1 cellular context compared by ENCODE assay signal in genomic region chr7:2505401-2505800, GRCh38.
TF ChIP-seq lines count a peak whose summit lies in the region.

No MANE protein-coding gene starts in this region.

TF ChIP-seq in H1, 55 proteins besides CTCF, POLR2A, EP300 and RAD21:
- no peak for TF ChIP-seq POLR2AphosphoS5 (IDR thresholded peaks at IDR 0.05; ENCODE audit: low read depth, low read length)
- no peak for TF ChIP-seq TBP (IDR thresholded peaks at IDR 0.05; ENCODE audit: low read depth, low read length)
- TF ChIP-seq KDM1A (IDR thresholded peaks at IDR 0.05; ENCODE audit: borderline replicate concordance, low read length) = no peak
- TF ChIP-seq CEBPB (IDR thresholded peaks at IDR 0.05; ENCODE audit: low read depth, low read length) = no peak
- TF ChIP-seq HDAC2 (IDR thresholded peaks at IDR 0.05; ENCODE audit: borderline replicate concordance in 1 of 2, low read depth in 2 of 2, low read length in 2 of 2) = no peak
- no peak for TF ChIP-seq TAF1 (IDR thresholded peaks at IDR 0.05; ENCODE audit: low read depth, low read length)
- no peak for TF ChIP-seq SIRT6 (IDR thresholded peaks at IDR 0.05; ENCODE audit: low read length)
- no peak for TF ChIP-seq CBX8 (IDR thresholded peaks at IDR 0.05; ENCODE audit: borderline replicate concordance, low read depth, low read length)
- TF ChIP-seq RNF2 (IDR thresholded peaks at IDR 0.05; ENCODE audit: borderline replicate concordance, low read depth, low read length, missing control alignments, poor library complexity, severe bottlenecking) = no peak
- no peak for TF ChIP-seq RBBP5 (IDR thresholded peaks at IDR 0.05; ENCODE audit: borderline replicate concordance, low read depth, low read length)
- TF ChIP-seq CHD2 (IDR thresholded peaks at IDR 0.05; ENCODE audit: low read length) = no peak
- TF ChIP-seq SRF (IDR thresholded peaks at IDR 0.05; ENCODE audit: low read depth, low read length) = no peak
- no peak for TF ChIP-seq TEAD4 (IDR thresholded peaks at IDR 0.05; ENCODE audit: low read depth, low read length)
- no peak for TF ChIP-seq BACH1 (IDR thresholded peaks at IDR 0.05; ENCODE audit: low read length)
- TF ChIP-seq KDM4A (IDR thresholded peaks at IDR 0.05; ENCODE audit: low read depth, low read length, severe bottlenecking) = no peak
- TF ChIP-seq EGR1 (IDR thresholded peaks at IDR 0.05; ENCODE audit: borderline replicate concordance, low read depth, low read length) = no peak
TF ChIP-seq in H1: peak in this region for 0.
